Comparison of ENCODE assay signal across 5 cellular contexts in the genomic region with DNA sequence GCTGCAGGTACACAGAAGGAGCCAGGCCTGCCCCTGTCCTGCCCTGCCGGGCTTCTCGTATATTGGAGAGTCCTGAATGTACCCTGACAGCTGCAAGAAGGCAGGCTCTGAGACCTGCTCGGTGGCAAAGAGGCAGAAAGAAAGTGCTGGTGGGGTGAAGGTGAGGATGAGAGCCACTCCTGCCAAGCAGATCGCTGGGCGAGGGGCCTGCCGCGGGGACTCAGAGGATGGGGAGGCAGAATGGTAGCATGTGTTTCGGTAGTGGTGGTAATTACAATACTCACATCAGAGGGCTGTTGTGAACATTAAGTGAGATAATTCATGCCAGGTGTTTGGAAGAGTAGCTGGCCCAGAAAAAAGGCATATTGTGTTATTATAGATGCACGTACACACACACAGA.
"Had no signal": no experiment of that assay in that cellular context is flagged by ENCODE, and none has a peak within 500 bp of the region (broad histone marks: within the 10 kb centered on the region; RNA-seq: fewer than 3 reads in every experiment).

No MANE protein-coding gene starts in this region.

- DNase-seq: H9, HCEC 1CT, IMR-90 had no signal

- H2AFZ ChIP-seq: GM23338 had no signal

- H3K4me2 ChIP-seq: GM23338 had no signal

- ATAC-seq: GM23338, K562 had no signal

- H3K4me3 Mint-ChIP-seq: GM23338, H9 had no signal

- H3K9me3 Mint-ChIP-seq: GM23338, H9 had no signal

- H3K27ac Mint-ChIP-seq: GM23338, H9 had no signal

- H3K4me3 ChIP-seq: GM23338, K562 had no signal
